27 cellular contexts compared by ENCODE assay signal in genomic region chr6:152461556-152461955, GRCh38.
A peak's percentile ranks its signal among the peaks of the same experiment; 100 is the strongest.
DNase-seq lines count a peak whose midpoint lies in the region; ATAC-seq, FAIRE-seq and TF ChIP-seq lines count a peak whose summit lies in the region.
"Had no signal": no experiment of that assay in that cellular context is flagged by ENCODE, and none has a peak within 500 bp of the region (broad histone marks: within the 10 kb centered on the region; RNA-seq: fewer than 3 reads in every experiment).

No MANE protein-coding gene starts in this region.

- no peak overlapping the region for H3K9ac ChIP-seq in PC-3 (ENCODE audit: low read length)
- H3K9ac ChIP-seq: BLaER1, parathyroid adenoma had no signal

- H2AFZ ChIP-seq in PC-3 (ENCODE audit: low read length): no peak overlapping the region
- H2AFZ ChIP-seq: parathyroid adenoma had no signal

- no peak for TF ChIP-seq CTCF in PC-3 (conservative IDR thresholded peaks at IDR 0.05; ENCODE audit: low read depth, low read length)
- no peak for TF ChIP-seq CTCF in epithelial cell of esophagus (IDR thresholded peaks at IDR 0.05; ENCODE audit: insufficient read depth, low read depth, low read length, missing control alignments)
- TF ChIP-seq CTCF in vagina (IDR thresholded peaks at IDR 0.05): no peak
- TF ChIP-seq CTCF in heart right ventricle (IDR thresholded peaks at IDR 0.05): no peak

- no peak for TF ChIP-seq POLR2A in vagina (IDR thresholded peaks at IDR 0.05)

- POLR2A ChIA-PET in PC-3 (lab: Charles Lee; ENCODE audit: unreplicated experiment): no interaction called here

- no TSS peak for BruUV-seq in PC-3 (replicated peaks; lab: Mats Ljungman, UMichigan)

- intact Hi-C loops in PC-3 (cut with micrococcal nuclease): no loop called here
- intact Hi-C loops in vagina (cut with DNase I): no loop called here
- intact Hi-C loops in heart right ventricle (cut with DNase I): no loop called here

- H3K9me3 ChIP-seq in PC-3 (ENCODE audit: low read length): no peaks in the 10 kb centered on the region
- no peaks in the 10 kb centered on the region for H3K9me3 ChIP-seq in vagina
- no peaks in the 10 kb centered on the region for H3K9me3 ChIP-seq in heart right ventricle
- H3K9me3 ChIP-seq: BLaER1 had no signal

- no peak for FAIRE-seq in urothelium cell line (lab: Jason Lieb, UNC)
- FAIRE-seq: GM12878 had no signal

- no peaks in the 10 kb centered on the region for H3K79me2 ChIP-seq in PC-3 (ENCODE audit: low read length)
- H3K79me2 ChIP-seq: parathyroid adenoma had no signal

- peak; percentile 17 for DNase-seq in GM03348 (ENCODE audit: low spot score)
- DNase-seq in PC-3: peak; percentile 39
- DNase-seq in epithelial cell of esophagus (ENCODE audit: low read depth): peak; percentile 28
- DNase-seq in urothelium cell line (ENCODE audit: low spot score): peak; percentile 32
- no peak for DNase-seq in vagina (ENCODE audit: extremely low spot score in 2 of 2)
- DNase-seq in NCI-H146 treated with DMSO at 0.1 percent for 48 hours (lab: John Stamatoyannopoulos, UW; ENCODE audit: unreplicated experiment): no peak
- no peak for DNase-seq in heart right ventricle
- DNase-seq: activated CD4-positive, alpha-beta T cell treated with anti-CD3 and anti-CD28 coated beads, Interleukin-2, amount 50 U/mL, for 4 hours; activated gamma-delta T cell treated with Interleukin-2 at 50 U/mL for 16 hours; anterior cingulate cortex; Calu3; endodermal cell; GF-D8; hippocampal formation; islet precursor cell; mesendoderm; NCI-H1105 treated with DMSO at 0.1 percent for 48 hours; NCI-H2171; NCI-H526 treated with DMSO at 0.1 percent for 48 hours; SIG-M5; stimulated activated naive CD4-positive, alpha-beta T cell; WERI-Rb-1 had no signal

- no peaks in the 10 kb centered on the region for H3F3A ChIP-seq in PC-3 (ENCODE audit: low read length, unreplicated experiment)

- WGBS in heart right ventricle, 2 donors: 67 to 77% methylated on average over 5 of the region's 5 CpGs

- ATAC-seq in PC-3 (peak; percentile 63), heart right ventricle (no peak)
- ATAC-seq: GM12878; natural killer cell treated with Interleukin-12 subunit alpha and Interleukin-12 subunit beta and Interleukin-15 and Interleukin-18, amount 100 ng/mL, for 72 hours; sciatic nerve had no signal

- H3K4me1 ChIP-seq in PC-3 (ENCODE audit: insufficient read depth, low read length): peaks cover 5% of the 10 kb centered on the region
- H3K4me1 ChIP-seq in vagina: no peaks in the 10 kb centered on the region
- H3K4me1 ChIP-seq in heart right ventricle: peaks cover 0 to 12% (median 0%) of the 10 kb centered on the region in 9 donors
- H3K4me1 ChIP-seq: BLaER1, parathyroid adenoma had no signal

- H3K27me3 ChIP-seq in PC-3 (ENCODE audit: low read length) (no peaks in the 10 kb centered on the region; the same call in 1 of the 2 replicates), vagina (no peaks in the 10 kb centered on the region), heart right ventricle (no peaks in the 10 kb centered on the region)
- H3K27me3 ChIP-seq: BLaER1 had no signal

- H3K9me2 ChIP-seq in PC-3 (replicated peaks; ENCODE audit: low read length): no peaks in the 10 kb centered on the region

- H3K4me2 ChIP-seq in PC-3 (ENCODE audit: low read length): no peak overlapping the region
- H3K4me2 ChIP-seq: BLaER1 had no signal

- CTCF ChIA-PET in PC-3 (lab: Charles Lee): interaction anchor here (1.0 kb wide), 1 partner anchor 10 kb away, joined by 3 read pairs; no protein-coding TSS in a partner anchor

- H3K4me3 ChIP-seq in PC-3 (ENCODE audit: low read length) (no peak overlapping the region), epithelial cell of esophagus (ENCODE audit: low read length) (no peak overlapping the region), vagina (no peak overlapping the region), heart right ventricle (no peak overlapping the region)
- H3K4me3 ChIP-seq: BLaER1, GM12878 had no signal

- H3K27ac ChIP-seq in PC-3 (ENCODE audit: low read length): no peak overlapping the region
- H3K27ac ChIP-seq in vagina: no peak overlapping the region
- H3K27ac ChIP-seq in heart right ventricle: no peak overlapping the region
- H3K27ac ChIP-seq: BLaER1, parathyroid adenoma, WERI-Rb-1 had no signal

- H3K36me3 ChIP-seq in PC-3 (ENCODE audit: low read depth, low read length): no peaks in the 10 kb centered on the region
- H3K36me3 ChIP-seq in vagina: no peaks in the 10 kb centered on the region
- peaks cover 0 to 42% (median 0%) of the 10 kb centered on the region in 9 donors for H3K36me3 ChIP-seq in heart right ventricle
- H3K36me3 ChIP-seq: BLaER1, WERI-Rb-1 had no signal

- no peaks in the 10 kb centered on the region for H4K20me1 ChIP-seq in PC-3 (ENCODE audit: low read length)
- H4K20me1 ChIP-seq: BLaER1 had no signal

Comparison
In these comparisons a context has a peak if more than half of its experiments do, and no peak if none do; other contexts are left out.
1. DNase-seq: peak in GM03348 (single experiment), PC-3 (single experiment), epithelial cell of esophagus (single experiment) and urothelium cell line (single experiment); none in vagina (0 of 2), NCI-H146 treated with DMSO at 0.1 percent for 48 hours (single experiment) and heart right ventricle (0 of 2).